Comparison of ENCODE assay signal across 8 cellular contexts in the genomic region with DNA sequence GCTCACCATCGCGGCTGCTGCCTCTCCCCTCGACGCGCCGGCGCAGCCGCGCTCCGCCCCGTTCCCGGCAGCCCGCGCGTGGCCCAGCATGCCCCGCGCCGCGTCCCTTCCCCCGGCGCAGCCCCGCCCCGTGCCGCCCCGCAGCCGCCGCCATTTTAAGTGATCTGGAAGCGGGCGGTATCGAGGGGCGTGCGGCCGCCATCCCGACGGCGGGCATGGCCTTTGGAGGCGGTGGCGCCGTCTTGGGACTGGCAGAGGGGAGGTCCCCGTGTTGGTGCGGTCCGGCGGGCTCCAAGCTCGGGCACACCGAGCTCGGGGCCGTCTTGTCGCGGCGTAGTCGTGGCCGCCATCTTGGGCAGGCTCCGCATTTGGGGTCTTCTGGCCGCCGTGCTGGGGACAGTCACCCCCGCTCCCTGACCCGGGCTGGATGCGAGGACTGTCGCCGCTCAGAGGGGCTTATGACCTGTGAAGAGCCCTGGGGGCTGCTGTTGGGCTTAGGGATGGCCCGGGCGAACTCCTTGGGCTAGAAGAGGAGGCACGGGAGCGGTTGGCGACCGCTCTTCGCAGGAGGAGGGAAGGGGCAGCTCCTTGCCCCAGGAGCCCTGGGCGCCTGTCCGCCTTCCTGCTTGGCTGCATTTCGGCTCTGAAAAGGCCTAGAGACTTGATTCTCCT. TPM values are rescaled to one million over a fixed set of nuclear protein-coding genes. Genes with fewer than 3 reads are reported as not detected.
DNase-seq lines count a peak whose midpoint lies in the region; ATAC-seq, FAIRE-seq and TF ChIP-seq lines count a peak whose summit lies in the region.

A gene (minus strand): TSS at position 50 of the 672 bp plus-strand sequence. CDS start 41 bp downstream, at position 9.

- H3K27me3 ChIP-seq in DOHH2 (ENCODE audit: control insufficient read depth, low read length) (no peaks in the 10 kb centered on the region), neutrophil (no peaks in the 10 kb centered on the region)

- H3K27ac ChIP-seq in DOHH2 (ENCODE audit: low read depth, low read length) (peak within 1 kb of the TSS; percentile 76), neutrophil (peak within 1 kb of the TSS; percentile 92)

- H3K79me2 ChIP-seq in DOHH2 (ENCODE audit: control insufficient read depth, low read length), result peaks cover 57% of the 10 kb centered on the region

- H3K9me3 ChIP-seq in DOHH2 (ENCODE audit: control insufficient read depth, insufficient read depth, low read length) (no peaks in the 10 kb centered on the region), neutrophil (no peaks in the 10 kb centered on the region)

- H4K20me1 ChIP-seq in DOHH2 (ENCODE audit: control insufficient read depth, insufficient read depth, low read depth, low read length), result no peaks in the 10 kb centered on the region

- peaks cover 21% of the 10 kb centered on the region for H3F3A ChIP-seq in DOHH2 (ENCODE audit: control insufficient read depth, insufficient read depth)

- peak; percentile 74 for ATAC-seq in GM21786 (IDR thresholded peaks at IDR 0.05; ENCODE audit: unreplicated experiment)

- FAIRE-seq in frontal cortex (lab: Jason Lieb, UNC), result no peak

- in situ Hi-C loops in SK-MEL-5 (cut with HindIII; ENCODE audit: low pct_unique_long_range_greater_than_20kb, low sequenced_read_pairs), result no loop called here

- peaks cover 22% of the 10 kb centered on the region for H3K4me1 ChIP-seq in DOHH2 (ENCODE audit: control insufficient read depth, low read length)
- peaks cover 30 to 33% of the 10 kb centered on the region in 2 experiments for H3K4me1 ChIP-seq in neutrophil (ENCODE audit: control insufficient read depth in 1 of 2, insufficient read depth in 1 of 2, low read depth in 1 of 2, low read length in 1 of 2)

- peak; percentile 21 for DNase-seq in LNCaP clone FGC (ENCODE audit: low read depth)
- DNase-seq in SK-MEL-5 (ENCODE audit: low read depth, low spot score), result peak; percentile 79
- peak; percentile 91 for DNase-seq in activated naive CD4-positive, alpha-beta T cell treated with Interleukin-2 at 50 U/mL for 16 hours
- peak; percentile 97 to 98 for DNase-seq in frontal cortex (ENCODE audit: low spot score in 2 of 2)

- H3K4me3 ChIP-seq in DOHH2 (ENCODE audit: low read length), result peak within 1 kb of the TSS; percentile 99
- peak within 1 kb of the TSS; percentile 91 for H3K4me3 ChIP-seq in LNCaP clone FGC (ENCODE audit: low read depth, low read length)
- H3K4me3 ChIP-seq in neutrophil (ENCODE audit: low read depth in 1 of 2, low read length in 1 of 2), result peak within 1 kb of the TSS; percentile 92 to 100

- TF ChIP-seq CTCF in DOHH2 (IDR thresholded peaks at IDR 0.05; ENCODE audit: low read depth, low read length, poor library complexity, severe bottlenecking) (no peak), LNCaP clone FGC (IDR thresholded peaks at IDR 0.05; ENCODE audit: control insufficient read depth, extremely low read depth, insufficient read depth) (no peak), neutrophil (IDR thresholded peaks at IDR 0.05) (no peak), subcutaneous adipose tissue (IDR thresholded peaks at IDR 0.05; ENCODE audit: low read depth) (no peak)

- no peaks in the 10 kb centered on the region for H3K9me2 ChIP-seq in DOHH2 (replicated peaks; ENCODE audit: control insufficient read depth, low read length)

- H3K36me3 ChIP-seq in DOHH2 (ENCODE audit: control insufficient read depth, low read length) (peaks cover 57% of the 10 kb centered on the region), neutrophil (peaks cover 29% of the 10 kb centered on the region)

- peak within 1 kb of the TSS; percentile 97 for H3K4me2 ChIP-seq in DOHH2 (ENCODE audit: low read length)

RNA-seq across cellular contexts. Expression of the gene that starts here (rescaled TPM):
- 113 and 114 TPM in 2 replicates for total RNA-seq in SK-MEL-5 (2014; rRNA removed; shearing (Covaris generic))
- 69.7 and 113 TPM in 2 replicates for polyA plus RNA-seq in SK-MEL-5 (2015; cell fraction: cytosol; rRNA removed)
- 14.2 and 16.0 TPM in 2 replicates for polyA plus RNA-seq in SK-MEL-5 (2015; cell fraction: nucleus; rRNA removed)
- total RNA-seq in frontal cortex (128 TPM), subcutaneous adipose tissue (100 to 1,000 TPM; 264 to 371 (median 280) TPM)

Comparison
In these comparisons a context has a peak if more than half of its experiments do, and no peak if none do; other contexts are left out.
1. Peak in every context shown above with its lines: DNase-seq, ATAC-seq, H3K4me3 ChIP-seq and H3K27ac ChIP-seq.
2. DNase-seq: peak in every context shown above with its lines; median percentile 98 in frontal cortex; 91 in activated naive CD4-positive, alpha-beta T cell treated with Interleukin-2 at 50 U/mL for 16 hours; 79 in SK-MEL-5; 21 in LNCaP clone FGC.